Comparison of ENCODE assay signal across 15 cellular contexts in genomic region chr12:94849411-94849976, GRCh38.
DNase-seq lines count a peak whose midpoint lies in the region; ATAC-seq and TF ChIP-seq lines count a peak whose summit lies in the region.
"Had no signal": no experiment of that assay in that cellular context is flagged by ENCODE, and none has a peak within 500 bp of the region (broad histone marks: within the 10 kb centered on the region; RNA-seq: fewer than 3 reads in every experiment).

No MANE protein-coding gene starts in this region.

- no peaks in the 10 kb centered on the region for H3K36me3 Mint-ChIP-seq in endodermal cell (ENCODE audit: low read depth)
- H3K36me3 Mint-ChIP-seq: CD14-positive monocyte had no signal

- WGBS in endodermal cell (ENCODE audit: insufficient coverage in 1 of 2, insufficient read length in 1 of 2), 2 experiments: 64 to 82% methylated on average over 2 to 5 of the region's 5 CpGs
- no CpG with 5 or more reads among the region's 5 CpGs for WGBS in mesendoderm (ENCODE audit: extremely low coverage, insufficient coverage, low lambda C conversion rate)
- 84% methylated on average over 5 of the region's 5 CpGs for WGBS in suprapubic skin

- no peak overlapping the region for H3K4me2 ChIP-seq in HCT116 (ENCODE audit: low read length)
- H3K4me2 ChIP-seq in mesendoderm (ENCODE audit: low read length): no peak overlapping the region

- intact Hi-C loops in HCT116 (cut with micrococcal nuclease): no loop called here

- H3K4me3 ChIP-seq in GM12864 (ENCODE audit: low read depth, low read length): no peak overlapping the region
- no peak overlapping the region for H3K4me3 ChIP-seq in HCT116 (replicated peaks in 1 of 2; ENCODE audit: low read depth in 1 of 2, low read length in 2 of 2)
- no peak overlapping the region for H3K4me3 ChIP-seq in endodermal cell (ENCODE audit: low read length)
- H3K4me3 ChIP-seq in mesendoderm (ENCODE audit: low read length): no peak overlapping the region
- no peak overlapping the region for H3K4me3 ChIP-seq in suprapubic skin
- H3K4me3 ChIP-seq: SJCRH30 had no signal

- H3K9ac ChIP-seq in HCT116 (ENCODE audit: low read length): no peak overlapping the region
- H3K9ac ChIP-seq in endodermal cell (ENCODE audit: extremely low read depth, low read length, poor library complexity, severe bottlenecking): no peak overlapping the region
- no peak overlapping the region for H3K9ac ChIP-seq in mesendoderm (ENCODE audit: low read length)

- no peak overlapping the region for H2BK120ac ChIP-seq in mesendoderm (ENCODE audit: low read depth, low read length)

- TF ChIP-seq EP300 in suprapubic skin (IDR thresholded peaks at IDR 0.05): no peak

- TF ChIP-seq POLR2A in HCT116 (IDR thresholded peaks at IDR 0.05; ENCODE audit: borderline replicate concordance, extremely low read depth, insufficient read depth, insufficient read length) (no peak), suprapubic skin (IDR thresholded peaks at IDR 0.05) (no peak)

- H3K18ac ChIP-seq in mesendoderm (ENCODE audit: low read length): no peak overlapping the region

- TF ChIP-seq CTCF in GM12864 (IDR thresholded peaks at IDR 0.05; ENCODE audit: low read depth, low read length, missing control alignments) (peak; percentile 5), HCT116 (IDR thresholded peaks at IDR 0.05 in 2 of 3, conservative IDR thresholded peaks at IDR 0.05 in 1 of 3; ENCODE audit: borderline replicate concordance in 1 of 3, insufficient read depth in 1 of 3, low read depth in 2 of 3, low read length in 2 of 3) (peak in 2 of 3 experiments; percentile 16 to 27; a peak in 2 of 6 replicates), endodermal cell (conservative IDR thresholded peaks at IDR 0.05) (peak; percentile 76), suprapubic skin (IDR thresholded peaks at IDR 0.05) (no peak)

- H3K4ac ChIP-seq in mesendoderm (ENCODE audit: low read depth, low read length): no peak overlapping the region

- no peak overlapping the region for H3K56ac ChIP-seq in mesendoderm (ENCODE audit: low read length)

- TF ChIP-seq RAD21 in HCT116 (IDR thresholded peaks at IDR 0.05; ENCODE audit: low read depth): no peak

- peak; percentile 78 for ATAC-seq in HCT116
- ATAC-seq: PC-3 had no signal

- H3K79me1 ChIP-seq in mesendoderm (ENCODE audit: low read length): no peaks in the 10 kb centered on the region

- H4K20me1 ChIP-seq in HCT116 (ENCODE audit: insufficient read depth): no peaks in the 10 kb centered on the region

- H2AFZ ChIP-seq in HCT116 (ENCODE audit: low read depth, low read length, poor library complexity, severe bottlenecking): no peak overlapping the region

- H2BK15ac ChIP-seq in mesendoderm (replicated peaks; ENCODE audit: low read depth): no peak overlapping the region

- H3K4me1 Mint-ChIP-seq in endodermal cell: no peaks in the 10 kb centered on the region

- H4K5ac ChIP-seq in mesendoderm (ENCODE audit: low read length): no peak overlapping the region

- BruUV-seq in HCT116 (replicated peaks; lab: Mats Ljungman, UMichigan): no TSS peak

- H3K36me3 ChIP-seq in HCT116 (ENCODE audit: control insufficient read depth in 1 of 2, insufficient read depth in 2 of 2, low read length in 2 of 2): no peaks in the 10 kb centered on the region
- H3K36me3 ChIP-seq in endodermal cell (ENCODE audit: control insufficient read depth, insufficient read depth, low read length): no peaks in the 10 kb centered on the region
- H3K36me3 ChIP-seq in mesendoderm (ENCODE audit: control insufficient read depth, insufficient read depth, low read length): no peaks in the 10 kb centered on the region
- no peaks in the 10 kb centered on the region for H3K36me3 ChIP-seq in suprapubic skin
- H3K36me3 ChIP-seq: SJCRH30 had no signal

- H3K9me2 ChIP-seq in HCT116 (ENCODE audit: insufficient read depth): no peaks in the 10 kb centered on the region

- H4K8ac ChIP-seq in mesendoderm (ENCODE audit: low read depth, low read length): no peak overlapping the region

- no peak overlapping the region for H3K4me3 Mint-ChIP-seq in endodermal cell
- H3K4me3 Mint-ChIP-seq: CD14-positive monocyte had no signal

- peaks cover 3% of the 10 kb centered on the region for H3K27me3 Mint-ChIP-seq in endodermal cell (ENCODE audit: insufficient read depth)

- no peak for DNase-seq in GM12864 (ENCODE audit: low read depth)
- no peak for DNase-seq in HCT116 (ENCODE audit: low read depth, low spot score)
- peak; percentile 82 for DNase-seq in endodermal cell
- peak; percentile 37 for DNase-seq in mesendoderm
- DNase-seq in activated naive CD4-positive, alpha-beta T cell treated with Interleukin-2 at 50 U/mL for 16 hours: no peak
- no peak for DNase-seq in activated CD4-positive, alpha-beta T cell treated with anti-CD3 and anti-CD28 coated beads, Interleukin-2, amount 50 U/mL, for 48 hours
- DNase-seq in C1 segment of cervical spinal cord (lab: John Stamatoyannopoulos, UW): no peak
- DNase-seq in suprapubic skin (ENCODE audit: low spot score in 2 of 2): no peak
- DNase-seq: COR-L47, EL, NCI-H1417, NCI-H187 treated with DMSO at 0.1 percent for 48 hours, PC-3 had no signal

- no peak overlapping the region for H2BK5ac ChIP-seq in mesendoderm (ENCODE audit: low read length)

- H3K4me1 ChIP-seq in HCT116 (ENCODE audit: control insufficient read depth in 1 of 2, insufficient read depth in 2 of 2, low read length in 2 of 2) (no peaks in the 10 kb centered on the region), endodermal cell (ENCODE audit: control insufficient read depth, insufficient read depth, low read length) (no peaks in the 10 kb centered on the region), mesendoderm (ENCODE audit: control insufficient read depth, low read depth, low read length) (no peaks in the 10 kb centered on the region), suprapubic skin (no peaks in the 10 kb centered on the region)
- H3K4me1 ChIP-seq: SJCRH30 had no signal

- no peak overlapping the region for H3K23ac ChIP-seq in mesendoderm (ENCODE audit: low read length)

- H3K27ac Mint-ChIP-seq in endodermal cell: no peak overlapping the region
- H3K27ac Mint-ChIP-seq: CD14-positive monocyte had no signal

- H3K27ac ChIP-seq in HCT116 (ENCODE audit: low read depth, low read length) (no peak overlapping the region), endodermal cell (ENCODE audit: low read depth, low read length) (no peak overlapping the region), mesendoderm (ENCODE audit: low read depth, low read length) (no peak overlapping the region), suprapubic skin (no peak overlapping the region)
- H3K27ac ChIP-seq: SJCRH30 had no signal

- POLR2A ChIA-PET in HCT116 (lab: Charles Lee): no interaction called here

- RAD21 ChIA-PET in HCT116 (lab: Charles Lee; ENCODE audit: low non-redundant PET in 1 of 2, low total read pairs in 2 of 2, uncharacterized antibody in 2 of 2, unreplicated experiment in 2 of 2): no interaction called here

- H3K9me3 ChIP-seq in HCT116 (ENCODE audit: control insufficient read depth in 1 of 2, insufficient read depth in 1 of 2, low read depth in 1 of 2, low read length in 2 of 2): no peaks in the 10 kb centered on the region
- H3K9me3 ChIP-seq in endodermal cell (ENCODE audit: control insufficient read depth, low read length): no peaks in the 10 kb centered on the region
- no peaks in the 10 kb centered on the region for H3K9me3 ChIP-seq in suprapubic skin
- H3K9me3 ChIP-seq: SJCRH30 had no signal

- H3K79me2 ChIP-seq in HCT116 (ENCODE audit: insufficient read depth, low read length): no peaks in the 10 kb centered on the region
- no peaks in the 10 kb centered on the region for H3K79me2 ChIP-seq in mesendoderm (ENCODE audit: control insufficient read depth, insufficient read depth, low read length)

- H3K9me3 Mint-ChIP-seq in endodermal cell: no peaks in the 10 kb centered on the region

- H3K27me3 ChIP-seq in HCT116 (ENCODE audit: insufficient read depth, low read length): no peaks in the 10 kb centered on the region
- H3K27me3 ChIP-seq in endodermal cell (ENCODE audit: control insufficient read depth, insufficient read depth, low read length, poor library complexity, severe bottlenecking): no peaks in the 10 kb centered on the region
- no peaks in the 10 kb centered on the region for H3K27me3 ChIP-seq in mesendoderm (ENCODE audit: insufficient read depth, low read length, poor library complexity)
- H3K27me3 ChIP-seq in suprapubic skin: no peaks in the 10 kb centered on the region
- H3K27me3 ChIP-seq: SJCRH30 had no signal

- CTCF ChIA-PET in HCT116 (lab: Charles Lee): no interaction called here

- H2AK5ac ChIP-seq in mesendoderm (ENCODE audit: low read length): no peak overlapping the region

TF ChIP-seq in HCT116, 20 proteins besides CTCF, POLR2A, EP300 and RAD21:
- no peak for TF ChIP-seq ZNF274 (IDR thresholded peaks at IDR 0.05; ENCODE audit: low read depth, low read length)

Comparison
In these comparisons a context has a peak if more than half of its experiments do, and no peak if none do; other contexts are left out.
1. DNase-seq: peak in endodermal cell (single experiment) and mesendoderm (single experiment); none in GM12864 (single experiment), HCT116 (single experiment), activated naive CD4-positive, alpha-beta T cell treated with Interleukin-2 at 50 U/mL for 16 hours (single experiment), activated CD4-positive, alpha-beta T cell treated with anti-CD3 and anti-CD28 coated beads, Interleukin-2, amount 50 U/mL, for 48 hours (0 of 2), C1 segment of cervical spinal cord (0 of 14) and suprapubic skin (0 of 2).
2. CTCF ChIP-seq: peak in GM12864 (single experiment), HCT116 (2 of 3) and endodermal cell (single experiment); none in suprapubic skin (0 of 2).